In the genomic region with DNA sequence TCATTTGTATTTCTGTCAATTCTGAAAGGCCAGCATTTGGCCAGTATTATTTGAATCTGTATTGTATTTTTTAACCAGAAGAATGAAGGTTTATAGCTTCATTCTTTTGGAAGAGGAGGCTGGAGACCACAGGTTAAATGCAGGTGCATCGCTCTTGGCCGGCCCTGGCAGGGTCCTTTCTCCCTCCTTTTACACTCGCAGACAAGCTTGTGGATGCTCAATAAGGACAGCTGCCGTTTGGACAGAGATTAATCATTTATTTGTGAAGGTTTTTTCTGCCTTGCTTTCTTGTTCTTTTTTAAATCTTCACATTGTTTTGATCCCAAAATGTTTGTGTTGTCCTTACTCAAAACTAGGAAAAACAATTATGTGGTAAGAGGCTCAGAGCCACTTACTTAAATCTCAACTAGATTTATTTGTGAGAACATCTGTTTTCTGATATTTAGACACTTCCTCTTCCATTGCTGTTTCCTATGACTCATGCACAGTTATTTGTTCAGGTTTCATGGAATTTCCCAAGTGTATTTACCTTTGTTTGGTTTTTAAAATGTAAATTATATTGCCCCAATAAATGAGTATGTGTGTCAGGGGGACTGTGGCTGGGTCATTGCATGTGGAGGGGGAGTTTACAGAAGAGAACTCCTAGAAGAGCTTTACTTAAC, we compare ENCODE assay signal across 1 cellular context.
TF ChIP-seq lines count a peak whose summit lies in the region.

No MANE protein-coding gene starts in this region.

TF ChIP-seq in HepG2, 621 proteins besides CTCF, POLR2A, EP300 and RAD21 (continued from another document and continues in another):
- TF ChIP-seq, protein P1, sequence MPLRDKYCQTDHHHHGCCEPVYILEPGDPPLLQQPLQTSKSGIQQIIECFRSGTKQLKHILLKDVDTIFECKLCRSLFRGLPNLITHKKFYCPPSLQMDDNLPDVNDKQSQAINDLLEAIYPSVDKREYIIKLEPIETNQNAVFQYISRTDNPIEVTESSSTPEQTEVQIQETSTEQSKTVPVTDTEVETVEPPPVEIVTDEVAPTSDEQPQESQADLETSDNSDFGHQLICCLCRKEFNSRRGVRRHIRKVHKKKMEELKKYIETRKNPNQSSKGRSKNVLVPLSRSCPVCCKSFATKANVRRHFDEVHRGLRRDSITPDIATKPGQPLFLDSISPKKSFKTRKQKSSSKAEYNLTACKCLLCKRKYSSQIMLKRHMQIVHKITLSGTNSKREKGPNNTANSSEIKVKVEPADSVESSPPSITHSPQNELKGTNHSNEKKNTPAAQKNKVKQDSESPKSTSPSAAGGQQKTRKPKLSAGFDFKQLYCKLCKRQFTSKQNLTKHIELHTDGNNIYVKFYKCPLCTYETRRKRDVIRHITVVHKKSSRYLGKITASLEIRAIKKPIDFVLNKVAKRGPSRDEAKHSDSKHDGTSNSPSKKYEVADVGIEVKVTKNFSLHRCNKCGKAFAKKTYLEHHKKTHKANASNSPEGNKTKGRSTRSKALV (CRISPR knock-in tag; IDR thresholded peaks at IDR 0.05) = no peak
- peak in 1 of 2 experiments; percentile 10; a peak in 1 of 4 replicates for TF ChIP-seq KLF16 (CRISPR knock-in tag; IDR thresholded peaks at IDR 0.05)
- no peak for TF ChIP-seq ZSCAN12 (CRISPR knock-in tag; IDR thresholded peaks at IDR 0.05)
- TF ChIP-seq, protein P2, sequence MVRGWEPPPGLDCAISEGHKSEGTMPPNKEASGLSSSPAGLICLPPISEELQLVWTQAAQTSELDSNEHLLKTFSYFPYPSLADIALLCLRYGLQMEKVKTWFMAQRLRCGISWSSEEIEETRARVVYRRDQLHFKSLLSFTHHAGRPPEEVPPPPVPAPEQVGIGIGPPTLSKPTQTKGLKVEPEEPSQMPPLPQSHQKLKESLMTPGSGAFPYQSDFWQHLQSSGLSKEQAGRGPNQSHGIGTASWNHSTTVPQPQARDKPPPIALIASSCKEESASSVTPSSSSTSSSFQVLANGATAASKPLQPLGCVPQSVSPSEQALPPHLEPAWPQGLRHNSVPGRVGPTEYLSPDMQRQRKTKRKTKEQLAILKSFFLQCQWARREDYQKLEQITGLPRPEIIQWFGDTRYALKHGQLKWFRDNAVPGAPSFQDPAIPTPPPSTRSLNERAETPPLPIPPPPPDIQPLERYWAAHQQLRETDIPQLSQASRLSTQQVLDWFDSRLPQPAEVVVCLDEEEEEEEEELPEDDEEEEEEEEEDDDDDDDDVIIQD (CRISPR knock-in tag; IDR thresholded peaks at IDR 0.05; ENCODE audit: low read depth) = peak; percentile 37; the same call in 1 of the 2 replicates
- no peak for TF ChIP-seq NFE2L2 (IDR thresholded peaks at IDR 0.05; ENCODE audit: low read length)
- TF ChIP-seq ZSCAN20 (CRISPR knock-in tag; IDR thresholded peaks at IDR 0.05; ENCODE audit: borderline replicate concordance) = no peak
- TF ChIP-seq, protein P3, sequence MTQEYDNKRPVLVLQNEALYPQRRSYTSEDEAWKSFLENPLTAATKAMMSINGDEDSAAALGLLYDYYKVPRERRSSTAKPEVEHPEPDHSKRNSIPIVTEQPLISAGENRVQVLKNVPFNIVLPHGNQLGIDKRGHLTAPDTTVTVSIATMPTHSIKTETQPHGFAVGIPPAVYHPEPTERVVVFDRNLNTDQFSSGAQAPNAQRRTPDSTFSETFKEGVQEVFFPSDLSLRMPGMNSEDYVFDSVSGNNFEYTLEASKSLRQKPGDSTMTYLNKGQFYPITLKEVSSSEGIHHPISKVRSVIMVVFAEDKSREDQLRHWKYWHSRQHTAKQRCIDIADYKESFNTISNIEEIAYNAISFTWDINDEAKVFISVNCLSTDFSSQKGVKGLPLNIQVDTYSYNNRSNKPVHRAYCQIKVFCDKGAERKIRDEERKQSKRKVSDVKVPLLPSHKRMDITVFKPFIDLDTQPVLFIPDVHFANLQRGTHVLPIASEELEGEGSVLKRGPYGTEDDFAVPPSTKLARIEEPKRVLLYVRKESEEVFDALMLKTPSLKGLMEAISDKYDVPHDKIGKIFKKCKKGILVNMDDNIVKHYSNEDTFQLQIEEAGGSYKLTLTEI (CRISPR knock-in tag; conservative IDR thresholded peaks at IDR 0.05) = no peak
- TF ChIP-seq, protein P4, sequence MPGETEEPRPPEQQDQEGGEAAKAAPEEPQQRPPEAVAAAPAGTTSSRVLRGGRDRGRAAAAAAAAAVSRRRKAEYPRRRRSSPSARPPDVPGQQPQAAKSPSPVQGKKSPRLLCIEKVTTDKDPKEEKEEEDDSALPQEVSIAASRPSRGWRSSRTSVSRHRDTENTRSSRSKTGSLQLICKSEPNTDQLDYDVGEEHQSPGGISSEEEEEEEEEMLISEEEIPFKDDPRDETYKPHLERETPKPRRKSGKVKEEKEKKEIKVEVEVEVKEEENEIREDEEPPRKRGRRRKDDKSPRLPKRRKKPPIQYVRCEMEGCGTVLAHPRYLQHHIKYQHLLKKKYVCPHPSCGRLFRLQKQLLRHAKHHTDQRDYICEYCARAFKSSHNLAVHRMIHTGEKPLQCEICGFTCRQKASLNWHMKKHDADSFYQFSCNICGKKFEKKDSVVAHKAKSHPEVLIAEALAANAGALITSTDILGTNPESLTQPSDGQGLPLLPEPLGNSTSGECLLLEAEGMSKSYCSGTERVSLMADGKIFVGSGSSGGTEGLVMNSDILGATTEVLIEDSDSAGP (CRISPR knock-in tag; IDR thresholded peaks at IDR 0.05; ENCODE audit: borderline replicate concordance) = no peak
- TF ChIP-seq ZNF883 (CRISPR knock-in tag; IDR thresholded peaks at IDR 0.05; ENCODE audit: not compliant biosample characterization) = no peak
- TF ChIP-seq NAIF1 (CRISPR knock-in tag; IDR thresholded peaks at IDR 0.05; ENCODE audit: borderline replicate concordance) = no peak
- TF ChIP-seq ZIK1 (CRISPR knock-in tag; IDR thresholded peaks at IDR 0.05; ENCODE audit: borderline replicate concordance, low read depth) = no peak
- no peak for TF ChIP-seq ZMYM2 (CRISPR knock-in tag; IDR thresholded peaks at IDR 0.05)
- no peak for TF ChIP-seq GTF2F1 (IDR thresholded peaks at IDR 0.05; ENCODE audit: low read length)
- TF ChIP-seq, protein P5, sequence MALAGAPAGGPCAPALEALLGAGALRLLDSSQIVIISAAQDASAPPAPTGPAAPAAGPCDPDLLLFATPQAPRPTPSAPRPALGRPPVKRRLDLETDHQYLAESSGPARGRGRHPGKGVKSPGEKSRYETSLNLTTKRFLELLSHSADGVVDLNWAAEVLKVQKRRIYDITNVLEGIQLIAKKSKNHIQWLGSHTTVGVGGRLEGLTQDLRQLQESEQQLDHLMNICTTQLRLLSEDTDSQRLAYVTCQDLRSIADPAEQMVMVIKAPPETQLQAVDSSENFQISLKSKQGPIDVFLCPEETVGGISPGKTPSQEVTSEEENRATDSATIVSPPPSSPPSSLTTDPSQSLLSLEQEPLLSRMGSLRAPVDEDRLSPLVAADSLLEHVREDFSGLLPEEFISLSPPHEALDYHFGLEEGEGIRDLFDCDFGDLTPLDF (CRISPR knock-in tag; IDR thresholded peaks at IDR 0.05) = no peak
- peak; percentile 73; the same call in 1 of the 2 replicates for TF ChIP-seq NFIC (IDR thresholded peaks at IDR 0.05; ENCODE audit: low read length)
- TF ChIP-seq ZNF768 (CRISPR knock-in tag; IDR thresholded peaks at IDR 0.05) = no peak
- TF ChIP-seq ZNF547 (CRISPR knock-in tag; IDR thresholded peaks at IDR 0.05) = no peak
- TF ChIP-seq ZBTB21 (CRISPR knock-in tag; IDR thresholded peaks at IDR 0.05) = no peak
- TF ChIP-seq, protein P6, sequence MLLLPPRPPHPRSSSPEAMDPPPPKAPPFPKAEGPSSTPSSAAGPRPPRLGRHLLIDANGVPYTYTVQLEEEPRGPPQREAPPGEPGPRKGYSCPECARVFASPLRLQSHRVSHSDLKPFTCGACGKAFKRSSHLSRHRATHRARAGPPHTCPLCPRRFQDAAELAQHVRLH (CRISPR knock-in tag; IDR thresholded peaks at IDR 0.05; ENCODE audit: borderline replicate concordance, low read depth) = no peak
- no peak for TF ChIP-seq ZNF431 (CRISPR knock-in tag; IDR thresholded peaks at IDR 0.05; ENCODE audit: borderline replicate concordance, low read depth)
- no peak for TF ChIP-seq CBX1 (IDR thresholded peaks at IDR 0.05; ENCODE audit: low read depth)
- peak; percentile 30; the same call in 1 of the 2 replicates for TF ChIP-seq CEBPB (IDR thresholded peaks at IDR 0.05; ENCODE audit: borderline replicate concordance, low read depth, low read length)
- no peak for TF ChIP-seq SP5 (CRISPR knock-in tag; IDR thresholded peaks at IDR 0.05; ENCODE audit: borderline replicate concordance, low read depth)
- peak; percentile 44; the same call in 1 of the 2 replicates for TF ChIP-seq SAP130 (CRISPR knock-in tag; IDR thresholded peaks at IDR 0.05; ENCODE audit: low read depth)
- TF ChIP-seq ZNF777 (CRISPR knock-in tag; IDR thresholded peaks at IDR 0.05) = no peak
- no peak for TF ChIP-seq ERF (CRISPR knock-in tag; IDR thresholded peaks at IDR 0.05)
- TF ChIP-seq, protein P7, sequence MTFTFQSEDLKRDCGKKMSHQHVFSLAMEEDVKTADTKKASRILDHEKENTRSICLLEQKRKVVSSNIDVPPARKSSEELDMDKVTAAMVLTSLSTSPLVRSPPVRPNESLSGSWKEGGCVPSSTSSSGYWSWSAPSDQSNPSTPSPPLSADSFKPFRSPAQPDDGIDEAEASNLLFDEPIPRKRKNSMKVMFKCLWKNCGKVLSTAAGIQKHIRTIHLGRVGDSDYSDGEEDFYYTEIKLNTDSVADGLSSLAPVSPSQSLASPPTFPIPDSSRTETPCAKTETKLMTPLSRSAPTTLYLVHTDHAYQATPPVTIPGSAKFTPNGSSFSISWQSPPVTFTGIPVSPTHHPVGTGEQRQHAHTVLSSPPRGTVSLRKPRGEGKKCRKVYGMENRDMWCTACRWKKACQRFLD (CRISPR knock-in tag; IDR thresholded peaks at IDR 0.05; ENCODE audit: borderline replicate concordance) = no peak
- no peak for TF ChIP-seq TCF7 (IDR thresholded peaks at IDR 0.05; ENCODE audit: low read depth)
- TF ChIP-seq JUND (CRISPR knock-in tag; IDR thresholded peaks at IDR 0.05) = peak; percentile 76
- TF ChIP-seq ARNT2 (CRISPR knock-in tag; IDR thresholded peaks at IDR 0.05; ENCODE audit: low read depth) = no peak
- TF ChIP-seq KDM1A (CRISPR knock-in tag; IDR thresholded peaks at IDR 0.05) = no peak
- no peak for TF ChIP-seq SMYD3 (CRISPR knock-in tag; IDR thresholded peaks at IDR 0.05)
- no peak for TF ChIP-seq KMT2A (CRISPR knock-in tag; IDR thresholded peaks at IDR 0.05)
- TF ChIP-seq, protein P8, sequence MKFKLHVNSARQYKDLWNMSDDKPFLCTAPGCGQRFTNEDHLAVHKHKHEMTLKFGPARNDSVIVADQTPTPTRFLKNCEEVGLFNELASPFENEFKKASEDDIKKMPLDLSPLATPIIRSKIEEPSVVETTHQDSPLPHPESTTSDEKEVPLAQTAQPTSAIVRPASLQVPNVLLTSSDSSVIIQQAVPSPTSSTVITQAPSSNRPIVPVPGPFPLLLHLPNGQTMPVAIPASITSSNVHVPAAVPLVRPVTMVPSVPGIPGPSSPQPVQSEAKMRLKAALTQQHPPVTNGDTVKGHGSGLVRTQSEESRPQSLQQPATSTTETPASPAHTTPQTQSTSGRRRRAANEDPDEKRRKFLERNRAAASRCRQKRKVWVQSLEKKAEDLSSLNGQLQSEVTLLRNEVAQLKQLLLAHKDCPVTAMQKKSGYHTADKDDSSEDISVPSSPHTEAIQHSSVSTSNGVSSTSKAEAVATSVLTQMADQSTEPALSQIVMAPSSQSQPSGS (CRISPR knock-in tag; IDR thresholded peaks at IDR 0.05) = no peak
- peak; percentile 65 for TF ChIP-seq GATAD2A (CRISPR knock-in tag; IDR thresholded peaks at IDR 0.05)
- no peak for TF ChIP-seq ZNF138 (CRISPR knock-in tag; IDR thresholded peaks at IDR 0.05; ENCODE audit: low read depth)
- TF ChIP-seq, protein P9, sequence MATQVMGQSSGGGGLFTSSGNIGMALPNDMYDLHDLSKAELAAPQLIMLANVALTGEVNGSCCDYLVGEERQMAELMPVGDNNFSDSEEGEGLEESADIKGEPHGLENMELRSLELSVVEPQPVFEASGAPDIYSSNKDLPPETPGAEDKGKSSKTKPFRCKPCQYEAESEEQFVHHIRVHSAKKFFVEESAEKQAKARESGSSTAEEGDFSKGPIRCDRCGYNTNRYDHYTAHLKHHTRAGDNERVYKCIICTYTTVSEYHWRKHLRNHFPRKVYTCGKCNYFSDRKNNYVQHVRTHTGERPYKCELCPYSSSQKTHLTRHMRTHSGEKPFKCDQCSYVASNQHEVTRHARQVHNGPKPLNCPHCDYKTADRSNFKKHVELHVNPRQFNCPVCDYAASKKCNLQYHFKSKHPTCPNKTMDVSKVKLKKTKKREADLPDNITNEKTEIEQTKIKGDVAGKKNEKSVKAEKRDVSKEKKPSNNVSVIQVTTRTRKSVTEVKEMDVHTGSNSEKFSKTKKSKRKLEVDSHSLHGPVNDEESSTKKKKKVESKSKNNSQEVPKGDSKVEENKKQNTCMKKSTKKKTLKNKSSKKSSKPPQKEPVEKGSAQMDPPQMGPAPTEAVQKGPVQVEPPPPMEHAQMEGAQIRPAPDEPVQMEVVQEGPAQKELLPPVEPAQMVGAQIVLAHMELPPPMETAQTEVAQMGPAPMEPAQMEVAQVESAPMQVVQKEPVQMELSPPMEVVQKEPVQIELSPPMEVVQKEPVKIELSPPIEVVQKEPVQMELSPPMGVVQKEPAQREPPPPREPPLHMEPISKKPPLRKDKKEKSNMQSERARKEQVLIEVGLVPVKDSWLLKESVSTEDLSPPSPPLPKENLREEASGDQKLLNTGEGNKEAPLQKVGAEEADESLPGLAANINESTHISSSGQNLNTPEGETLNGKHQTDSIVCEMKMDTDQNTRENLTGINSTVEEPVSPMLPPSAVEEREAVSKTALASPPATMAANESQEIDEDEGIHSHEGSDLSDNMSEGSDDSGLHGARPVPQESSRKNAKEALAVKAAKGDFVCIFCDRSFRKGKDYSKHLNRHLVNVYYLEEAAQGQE (IDR thresholded peaks at IDR 0.05; ENCODE audit: borderline replicate concordance in 1 of 2, low read depth in 1 of 2, low read length in 2 of 2) = no peak
- TF ChIP-seq NCOA2 (CRISPR knock-in tag; IDR thresholded peaks at IDR 0.05) = peak; percentile 59; the same call in 1 of the 2 replicates
- TF ChIP-seq FOSL1 (CRISPR knock-in tag; IDR thresholded peaks at IDR 0.05; ENCODE audit: borderline replicate concordance) = peak; percentile 87
- no peak for TF ChIP-seq KMT2B (CRISPR knock-in tag; IDR thresholded peaks at IDR 0.05)
- TF ChIP-seq, protein P10, sequence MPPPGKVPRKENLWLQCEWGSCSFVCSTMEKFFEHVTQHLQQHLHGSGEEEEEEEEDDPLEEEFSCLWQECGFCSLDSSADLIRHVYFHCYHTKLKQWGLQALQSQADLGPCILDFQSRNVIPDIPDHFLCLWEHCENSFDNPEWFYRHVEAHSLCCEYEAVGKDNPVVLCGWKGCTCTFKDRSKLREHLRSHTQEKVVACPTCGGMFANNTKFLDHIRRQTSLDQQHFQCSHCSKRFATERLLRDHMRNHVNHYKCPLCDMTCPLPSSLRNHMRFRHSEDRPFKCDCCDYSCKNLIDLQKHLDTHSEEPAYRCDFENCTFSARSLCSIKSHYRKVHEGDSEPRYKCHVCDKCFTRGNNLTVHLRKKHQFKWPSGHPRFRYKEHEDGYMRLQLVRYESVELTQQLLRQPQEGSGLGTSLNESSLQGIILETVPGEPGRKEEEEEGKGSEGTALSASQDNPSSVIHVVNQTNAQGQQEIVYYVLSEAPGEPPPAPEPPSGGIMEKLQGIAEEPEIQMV (CRISPR knock-in tag; IDR thresholded peaks at IDR 0.05; ENCODE audit: low read depth) = no peak
- TF ChIP-seq ZFP1 (CRISPR knock-in tag; IDR thresholded peaks at IDR 0.05) = no peak
- TF ChIP-seq FOXP1 (IDR thresholded peaks at IDR 0.05) = no peak
- TF ChIP-seq FOXP1 (CRISPR knock-in tag; IDR thresholded peaks at IDR 0.05) = peak; percentile 66
